16 cellular contexts compared by ENCODE assay signal in the genomic region with DNA sequence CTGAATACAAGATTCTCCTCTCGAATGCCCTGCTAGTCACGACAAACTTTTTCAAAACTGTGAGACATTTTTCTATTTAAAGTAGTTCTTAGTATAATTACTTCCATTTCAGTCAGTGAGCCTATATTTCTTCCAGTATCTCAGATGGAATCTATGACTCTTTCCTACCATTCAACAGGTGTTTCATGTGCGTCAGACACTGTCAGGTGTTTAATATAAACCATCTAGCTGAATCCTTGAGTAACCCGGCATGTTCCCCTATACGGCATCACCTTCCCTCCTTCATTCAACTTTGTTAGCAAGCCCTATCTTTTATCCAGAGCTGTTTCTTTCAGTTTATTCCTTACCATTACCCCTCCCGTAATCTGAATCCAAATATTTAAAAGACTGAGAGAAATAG.
DNase-seq lines count a peak whose midpoint lies in the region; ATAC-seq and TF ChIP-seq lines count a peak whose summit lies in the region.
"Had no signal": no experiment of that assay in that cellular context is flagged by ENCODE, and none has a peak within 500 bp of the region (broad histone marks: within the 10 kb centered on the region; RNA-seq: fewer than 3 reads in every experiment).

No MANE protein-coding gene starts in this region.

- H3K27ac ChIP-seq in osteoblast (ENCODE audit: low read depth, low read length) (no peak overlapping the region), sigmoid colon (peak overlapping the region in 2 of 4 donors; percentile 29 to 35)

- H4K20me1 ChIP-seq in osteoblast (ENCODE audit: insufficient read depth, low read length): no peaks in the 10 kb centered on the region

- H3K9me3 ChIP-seq in Caco-2: no peaks in the 10 kb centered on the region
- H3K9me3 ChIP-seq in osteoblast (ENCODE audit: low read depth, low read length): no peaks in the 10 kb centered on the region
- no peaks in the 10 kb centered on the region for H3K9me3 ChIP-seq in sigmoid colon

- H3K4me2 ChIP-seq in osteoblast (ENCODE audit: insufficient read depth, low read length): no peak overlapping the region

- H3K9me3 Mint-ChIP-seq in activated T-cell treated with anti-CD3 and anti-CD28 coated beads, Interleukin-2, amount 50 U/mL, for 24 hours: no peaks in the 10 kb centered on the region
- H3K9me3 Mint-ChIP-seq in activated T-cell treated with anti-CD3 and anti-CD28 coated beads, Interleukin-2, amount 50 U/mL, for 4 hours: no peaks in the 10 kb centered on the region
- no peaks in the 10 kb centered on the region for H3K9me3 Mint-ChIP-seq in Caco-2 (ENCODE audit: unreplicated experiment)
- no peaks in the 10 kb centered on the region for H3K9me3 Mint-ChIP-seq in effector memory CD8-positive, alpha-beta T cell

- no peak for TF ChIP-seq EP300 in sigmoid colon (IDR thresholded peaks at IDR 0.05)

- no peak for TF ChIP-seq POLR2A in sigmoid colon (IDR thresholded peaks at IDR 0.05)

- peak overlapping the region; percentile 33 for H2AFZ ChIP-seq in osteoblast (ENCODE audit: low read length)

- 88 to 91% methylated on average over 6 of the region's 6 CpGs for WGBS in sigmoid colon, 2 donors

- H3K27ac Mint-ChIP-seq in activated T-cell treated with anti-CD3 and anti-CD28 coated beads, Interleukin-2, amount 50 U/mL, for 24 hours: peak overlapping the region; percentile 83
- H3K27ac Mint-ChIP-seq in Caco-2 (ENCODE audit: unreplicated experiment): peak overlapping the region; percentile 40
- H3K27ac Mint-ChIP-seq in effector memory CD8-positive, alpha-beta T cell: peak overlapping the region; percentile 13 to 53

- H3K4me1 Mint-ChIP-seq in activated T-cell treated with anti-CD3 and anti-CD28 coated beads, Interleukin-2, amount 50 U/mL, for 24 hours (ENCODE audit: low read depth): peaks cover 73% of the 10 kb centered on the region
- peaks cover 52% of the 10 kb centered on the region for H3K4me1 Mint-ChIP-seq in activated T-cell treated with anti-CD3 and anti-CD28 coated beads, Interleukin-2, amount 50 U/mL, for 4 hours (ENCODE audit: low read depth)
- peaks cover 26% of the 10 kb centered on the region for H3K4me1 Mint-ChIP-seq in Caco-2 (ENCODE audit: low read depth, unreplicated experiment)
- H3K4me1 Mint-ChIP-seq in effector memory CD8-positive, alpha-beta T cell (ENCODE audit: low read depth in 2 of 2): peaks cover 34 to 45% of the 10 kb centered on the region in 2 donors

- ATAC-seq in activated T-cell treated with anti-CD3 and anti-CD28 coated beads, Interleukin-2, amount 50 U/mL, for 4 hours: no peak
- ATAC-seq in effector memory CD8-positive, alpha-beta T cell (replicated peaks): no peak
- no peak for ATAC-seq in HG03280 (IDR thresholded peaks at IDR 0.05; ENCODE audit: unreplicated experiment)

- no peak overlapping the region for H3K4me3 Mint-ChIP-seq in activated T-cell treated with anti-CD3 and anti-CD28 coated beads, Interleukin-2, amount 50 U/mL, for 24 hours
- no peak overlapping the region for H3K4me3 Mint-ChIP-seq in activated T-cell treated with anti-CD3 and anti-CD28 coated beads, Interleukin-2, amount 50 U/mL, for 4 hours
- H3K4me3 Mint-ChIP-seq in Caco-2 (ENCODE audit: unreplicated experiment): no peak overlapping the region
- H3K4me3 Mint-ChIP-seq in effector memory CD8-positive, alpha-beta T cell: no peak overlapping the region

- peaks cover 11% of the 10 kb centered on the region for H3K36me3 Mint-ChIP-seq in activated T-cell treated with anti-CD3 and anti-CD28 coated beads, Interleukin-2, amount 50 U/mL, for 24 hours (ENCODE audit: low read depth)
- H3K36me3 Mint-ChIP-seq in activated T-cell treated with anti-CD3 and anti-CD28 coated beads, Interleukin-2, amount 50 U/mL, for 4 hours (ENCODE audit: insufficient read depth): peaks cover 18% of the 10 kb centered on the region
- H3K36me3 Mint-ChIP-seq in Caco-2 (ENCODE audit: insufficient read depth, unreplicated experiment): peaks cover 56% of the 10 kb centered on the region
- peaks cover 22% of the 10 kb centered on the region for H3K36me3 Mint-ChIP-seq in effector memory CD8-positive, alpha-beta T cell (ENCODE audit: insufficient read depth)

- BruUV-seq in Caco-2 (replicated peaks; lab: Mats Ljungman, UMichigan): no TSS peak

- POLR2A ChIA-PET in Caco-2 (lab: Charles Lee): no interaction called here

- H3K36me3 ChIP-seq in Caco-2 (ENCODE audit: control insufficient read depth, insufficient read depth, low read length): no peaks in the 10 kb centered on the region
- H3K36me3 ChIP-seq in osteoblast (ENCODE audit: insufficient read depth, low read length): no peaks in the 10 kb centered on the region
- no peaks in the 10 kb centered on the region for H3K36me3 ChIP-seq in sigmoid colon

- H3K4me1 ChIP-seq in Caco-2: peaks cover 17% of the 10 kb centered on the region
- no peaks in the 10 kb centered on the region for H3K4me1 ChIP-seq in osteoblast (ENCODE audit: insufficient read depth, low read length)
- H3K4me1 ChIP-seq in sigmoid colon: peaks cover 0 to 89% (median 77%) of the 10 kb centered on the region in 4 donors

- peaks cover 82% of the 10 kb centered on the region for H3K79me2 ChIP-seq in osteoblast (ENCODE audit: insufficient read depth, low read length)

- no peak overlapping the region for H3K4me3 ChIP-seq in Caco-2 (ENCODE audit: low read depth, low read length)
- H3K4me3 ChIP-seq in osteoblast (ENCODE audit: insufficient read depth, low read length): no peak overlapping the region
- no peak overlapping the region for H3K4me3 ChIP-seq in sigmoid colon

- intact Hi-C loops in Caco-2 (cut with micrococcal nuclease; ENCODE audit: unreplicated experiment) (no loop called here), sigmoid colon (cut with DNase I) (no loop called here)

- no peaks in the 10 kb centered on the region for H3K27me3 ChIP-seq in Caco-2 (replicated peaks; ENCODE audit: control insufficient read depth, insufficient read depth, low read length)
- no peaks in the 10 kb centered on the region for H3K27me3 ChIP-seq in osteoblast (ENCODE audit: insufficient read depth, low read length)
- H3K27me3 ChIP-seq in sigmoid colon: no peaks in the 10 kb centered on the region

- TF ChIP-seq CTCF in Caco-2 (IDR thresholded peaks at IDR 0.05; ENCODE audit: insufficient read depth in 1 of 2, low read depth in 1 of 2, low read length in 1 of 2, severe bottlenecking in 1 of 2, unreplicated experiment in 1 of 2) (no peak), osteoblast (IDR thresholded peaks at IDR 0.05; ENCODE audit: extremely low read depth, low read depth, low read length) (no peak), sigmoid colon (IDR thresholded peaks at IDR 0.05) (no peak)

- no peaks in the 10 kb centered on the region for H3K27me3 Mint-ChIP-seq in activated T-cell treated with anti-CD3 and anti-CD28 coated beads, Interleukin-2, amount 50 U/mL, for 24 hours
- H3K27me3 Mint-ChIP-seq in activated T-cell treated with anti-CD3 and anti-CD28 coated beads, Interleukin-2, amount 50 U/mL, for 4 hours (ENCODE audit: low read depth): no peaks in the 10 kb centered on the region
- no peaks in the 10 kb centered on the region for H3K27me3 Mint-ChIP-seq in Caco-2 (ENCODE audit: insufficient read depth, unreplicated experiment)
- H3K27me3 Mint-ChIP-seq in effector memory CD8-positive, alpha-beta T cell: no peaks in the 10 kb centered on the region

- CTCF ChIA-PET in Caco-2 (lab: Charles Lee): no interaction called here

- no peak for DNase-seq in activated T-cell treated with anti-CD3 and anti-CD28 coated beads, Interleukin-2, amount 50 U/mL, for 24 hours
- no peak for DNase-seq in activated T-cell treated with anti-CD3 and anti-CD28 coated beads, Interleukin-2, amount 50 U/mL, for 4 hours
- DNase-seq in Caco-2: no peak
- DNase-seq in effector memory CD8-positive, alpha-beta T cell: no peak
- no peak for DNase-seq in osteoblast (ENCODE audit: insufficient read length, low spot score, missing footprints)
- DNase-seq in NOMO-1 treated with DMSO at 0.1 percent for 48 hours (lab: John Stamatoyannopoulos, UW; ENCODE audit: unreplicated experiment): no peak
- no peak for DNase-seq in sigmoid colon
- DNase-seq: AML-193, DND-41, GDM1, GOT3, NCI-H1417, NCI-H1930, NCI-H2171, NCI-H510A had no signal

Comparison
In these comparisons a context has a peak if more than half of its experiments do, and no peak if none do; other contexts are left out.
1. H3K27ac Mint-ChIP-seq: peak in every context shown above with its lines; median percentile 83 in activated T-cell treated with anti-CD3 and anti-CD28 coated beads, Interleukin-2, amount 50 U/mL, for 24 hours; 40 in Caco-2; 33 in effector memory CD8-positive, alpha-beta T cell.